Comparison of ENCODE assay signal across 8 cellular contexts in the genomic region with DNA sequence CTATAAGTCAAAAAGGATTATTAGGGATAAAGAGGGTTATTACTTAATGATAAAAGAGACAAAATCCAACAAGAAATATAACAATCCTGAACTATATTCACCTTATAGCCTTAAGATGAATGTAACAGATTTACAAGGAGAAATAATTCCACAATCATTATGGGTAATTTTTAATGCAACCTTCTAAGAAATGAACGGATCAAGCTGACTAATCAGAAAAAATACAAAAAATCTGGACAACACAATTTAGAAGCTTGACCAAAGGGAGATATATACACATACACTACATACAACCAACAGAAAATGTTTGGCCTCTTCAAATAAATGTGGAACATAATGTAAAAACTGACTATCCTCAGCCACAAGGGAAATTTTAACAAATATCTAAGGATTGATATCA.
"Had no signal": no experiment of that assay in that cellular context is flagged by ENCODE, and none has a peak within 500 bp of the region (broad histone marks: within the 10 kb centered on the region; RNA-seq: fewer than 3 reads in every experiment).

No MANE protein-coding gene starts in this region.

- ATAC-seq: GM23338 had no signal

- H3K4me3 ChIP-seq: GM23338 had no signal

- H3K9ac ChIP-seq: KMS-11 had no signal

- FAIRE-seq: H1, H54, HTR-8/SVneo had no signal

- H3K27ac Mint-ChIP-seq: GM23338, H9 had no signal

- H2AFZ ChIP-seq: GM23338 had no signal

- H3K4me3 Mint-ChIP-seq: GM23338, H9 had no signal

- DNase-seq: H9, HCEC 1CT, KBM-7 had no signal

- H3K27ac ChIP-seq: KMS-11 had no signal

- H3K4me2 ChIP-seq: GM23338, KMS-11 had no signal
